16 cellular contexts compared by ENCODE assay signal in the genomic region with DNA sequence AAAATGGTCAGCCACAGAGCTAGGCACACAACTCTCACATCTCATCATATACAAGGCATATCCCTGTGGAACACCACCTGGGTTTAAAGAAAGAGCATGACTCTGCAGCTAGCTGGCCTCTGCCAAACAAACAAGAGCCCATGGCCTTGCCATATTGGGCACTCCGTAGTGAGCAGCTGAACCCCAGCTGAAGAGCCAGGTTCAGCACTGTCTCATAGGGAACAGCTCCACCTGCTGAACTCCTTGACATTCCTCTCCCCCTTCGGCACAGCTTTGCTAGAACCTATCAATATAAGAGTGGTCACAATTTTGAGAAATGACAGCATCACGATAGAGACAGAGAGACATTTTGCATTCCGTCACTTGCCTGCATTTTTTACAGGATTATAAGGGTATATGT. TPM values are rescaled to one million over a fixed set of nuclear protein-coding genes. Genes with fewer than 3 reads are reported as not detected.
A peak's percentile ranks its signal among the peaks of the same experiment; 100 is the strongest.
DNase-seq lines count a peak whose midpoint lies in the region; ATAC-seq and TF ChIP-seq lines count a peak whose summit lies in the region.
"Had no signal": no experiment of that assay in that cellular context is flagged by ENCODE, and none has a peak within 500 bp of the region (broad histone marks: within the 10 kb centered on the region; RNA-seq: fewer than 3 reads in every experiment).

No MANE protein-coding gene starts in this region.

- BruUV-seq in A673 (replicated peaks; lab: Mats Ljungman, UMichigan): no TSS peak

- TF ChIP-seq RAD21 in liver (IDR thresholded peaks at IDR 0.05): peak; percentile 72 to 79

- no peak overlapping the region for H3K4me3 ChIP-seq in A673 (ENCODE audit: low read depth, low read length, poor library complexity, severe bottlenecking)
- no peak overlapping the region for H3K4me3 ChIP-seq in liver (ENCODE audit: low read depth in 1 of 3, low read length in 3 of 3)
- no peak overlapping the region for H3K4me3 ChIP-seq in body of pancreas
- H3K4me3 ChIP-seq: psoas muscle, SK-N-MC had no signal

- ATAC-seq in WTC11 (peak; percentile 90), GM18868 (IDR thresholded peaks at IDR 0.05; ENCODE audit: unreplicated experiment) (no peak), GM21447 (IDR thresholded peaks at IDR 0.05; ENCODE audit: unreplicated experiment) (no peak), body of pancreas (no peak)
- ATAC-seq: psoas muscle had no signal

- H3K9me3 ChIP-seq in A673 (ENCODE audit: low read depth, low read length, poor library complexity, severe bottlenecking) (no peaks in the 10 kb centered on the region), liver (ENCODE audit: control insufficient read depth in 4 of 4, low read length in 3 of 4) (no peaks in the 10 kb centered on the region), body of pancreas (no peaks in the 10 kb centered on the region)
- H3K9me3 ChIP-seq: psoas muscle had no signal

- no peak overlapping the region for H3K4me3 Mint-ChIP-seq in WTC11

- H3K27ac ChIP-seq in A673 (ENCODE audit: low read depth, low read length, poor library complexity, severe bottlenecking) (no peak overlapping the region), liver (ENCODE audit: low read depth in 1 of 2, low read length in 2 of 2) (no peak overlapping the region), body of pancreas (no peak overlapping the region)
- H3K27ac ChIP-seq: epithelial cell of prostate, psoas muscle, SK-N-MC had no signal

- H3K36me3 Mint-ChIP-seq in WTC11: no peaks in the 10 kb centered on the region

- POLR2A ChIA-PET in A673 (lab: Charles Lee; ENCODE audit: low non-redundant PET) (no interaction called here), WTC11 (lab: Charles Lee) (no interaction called here)

- H3K36me3 ChIP-seq in A673 (ENCODE audit: insufficient read depth, low read length, poor library complexity, severe bottlenecking) (no peaks in the 10 kb centered on the region), liver (ENCODE audit: control insufficient read depth in 4 of 4, insufficient read depth in 3 of 4, low read depth in 1 of 4, low read length in 3 of 4) (no peaks in the 10 kb centered on the region), body of pancreas (replicated peaks in 1 of 2; ENCODE audit: insufficient read depth in 1 of 2, low read depth in 2 of 2) (no peaks in the 10 kb centered on the region)

- H3K9ac ChIP-seq in liver (ENCODE audit: low read depth in 1 of 2, low read length in 2 of 2): no peak overlapping the region

- WGBS in liver: 36% methylated on average over 4 of the region's 4 CpGs
- WGBS in body of pancreas, 2 donors: 29 to 33% methylated on average over 4 of the region's 4 CpGs

- H3K27ac Mint-ChIP-seq in WTC11: no peak overlapping the region

- TF ChIP-seq CTCF in A673 (conservative IDR thresholded peaks at IDR 0.05; ENCODE audit: low read depth, low read length): peak; percentile 34
- TF ChIP-seq CTCF in WTC11 (IDR thresholded peaks at IDR 0.05): no peak
- peak; percentile 27 for TF ChIP-seq CTCF in liver (IDR thresholded peaks at IDR 0.05; ENCODE audit: low read depth, low read length, missing input control)
- peak in 2 of 7 experiments; percentile 9 to 17 for TF ChIP-seq CTCF in body of pancreas (IDR thresholded peaks at IDR 0.05)

- peaks cover 9% of the 10 kb centered on the region for H3K4me1 Mint-ChIP-seq in WTC11

- no peak for TF ChIP-seq POLR2A in body of pancreas (IDR thresholded peaks at IDR 0.05)

- peaks cover 3% of the 10 kb centered on the region; the same call in 1 of the 2 replicates for H3K9me3 Mint-ChIP-seq in WTC11

- intact Hi-C loops in A673 (cut with micrococcal nuclease; ENCODE audit: unreplicated experiment) (loop anchor here (5.0 kb wide), 1 partner anchor 347 kb away; no protein-coding TSS in a partner anchor), body of pancreas (cut with DNase I) (no loop called here)

- H3K27me3 Mint-ChIP-seq in WTC11 (ENCODE audit: low read depth): no peaks in the 10 kb centered on the region

- no peaks in the 10 kb centered on the region for H3K27me3 ChIP-seq in A673 (replicated peaks; ENCODE audit: insufficient read depth, low read depth, low read length, poor library complexity)
- no peaks in the 10 kb centered on the region for H3K27me3 ChIP-seq in liver (ENCODE audit: control insufficient read depth in 4 of 4, insufficient read depth in 4 of 4, low read length in 3 of 4)
- H3K27me3 ChIP-seq in body of pancreas: no peaks in the 10 kb centered on the region

- CTCF ChIA-PET in A673 (lab: Charles Lee) (interaction anchor here (0.6 kb wide), 1 partner anchor 474 kb away, joined by 4 read pairs; no protein-coding TSS in a partner anchor), WTC11 (lab: Charles Lee) (interaction anchor here (1.0 kb wide), 1 partner anchor 439 kb away, joined by 5 read pairs; no protein-coding TSS in a partner anchor)

- DNase-seq in A673 (ENCODE audit: low spot score) (peak; percentile 30), HT-29 (ENCODE audit: low spot score) (peak; percentile 11), WTC11 (ENCODE audit: low spot score) (peak; percentile 42), NCI-H2196 (lab: John Stamatoyannopoulos, UW; ENCODE audit: unreplicated experiment) (no peak), body of pancreas (no peak)
- DNase-seq: activated effector memory CD4-positive, alpha-beta T cell treated with Interleukin-2 at 50 U/mL for 16 hours; IMR-90; NCI-H2171 treated with DMSO at 0.1 percent for 48 hours; psoas muscle; substantia nigra had no signal

- H3K4me1 ChIP-seq in A673 (ENCODE audit: insufficient read depth, low read length, poor library complexity, severe bottlenecking): no peaks in the 10 kb centered on the region
- H3K4me1 ChIP-seq in liver (ENCODE audit: control insufficient read depth in 4 of 4, insufficient read depth in 4 of 4, low read length in 3 of 4): no peaks in the 10 kb centered on the region
- no peaks in the 10 kb centered on the region for H3K4me1 ChIP-seq in body of pancreas
- H3K4me1 ChIP-seq: psoas muscle had no signal

TF ChIP-seq in WTC11, 78 proteins besides CTCF, POLR2A, EP300 and RAD21:
- TF ChIP-seq, protein P1, sequence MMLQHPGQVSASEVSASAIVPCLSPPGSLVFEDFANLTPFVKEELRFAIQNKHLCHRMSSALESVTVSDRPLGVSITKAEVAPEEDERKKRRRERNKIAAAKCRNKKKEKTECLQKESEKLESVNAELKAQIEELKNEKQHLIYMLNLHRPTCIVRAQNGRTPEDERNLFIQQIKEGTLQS (CRISPR knock-in tag; conservative IDR thresholded peaks at IDR 0.05): no peak

TF ChIP-seq in liver, 16 proteins besides CTCF, POLR2A, EP300 and RAD21:
- TF ChIP-seq, protein P1 (IDR thresholded peaks at IDR 0.05): no peak
- TF ChIP-seq, protein P2, sequence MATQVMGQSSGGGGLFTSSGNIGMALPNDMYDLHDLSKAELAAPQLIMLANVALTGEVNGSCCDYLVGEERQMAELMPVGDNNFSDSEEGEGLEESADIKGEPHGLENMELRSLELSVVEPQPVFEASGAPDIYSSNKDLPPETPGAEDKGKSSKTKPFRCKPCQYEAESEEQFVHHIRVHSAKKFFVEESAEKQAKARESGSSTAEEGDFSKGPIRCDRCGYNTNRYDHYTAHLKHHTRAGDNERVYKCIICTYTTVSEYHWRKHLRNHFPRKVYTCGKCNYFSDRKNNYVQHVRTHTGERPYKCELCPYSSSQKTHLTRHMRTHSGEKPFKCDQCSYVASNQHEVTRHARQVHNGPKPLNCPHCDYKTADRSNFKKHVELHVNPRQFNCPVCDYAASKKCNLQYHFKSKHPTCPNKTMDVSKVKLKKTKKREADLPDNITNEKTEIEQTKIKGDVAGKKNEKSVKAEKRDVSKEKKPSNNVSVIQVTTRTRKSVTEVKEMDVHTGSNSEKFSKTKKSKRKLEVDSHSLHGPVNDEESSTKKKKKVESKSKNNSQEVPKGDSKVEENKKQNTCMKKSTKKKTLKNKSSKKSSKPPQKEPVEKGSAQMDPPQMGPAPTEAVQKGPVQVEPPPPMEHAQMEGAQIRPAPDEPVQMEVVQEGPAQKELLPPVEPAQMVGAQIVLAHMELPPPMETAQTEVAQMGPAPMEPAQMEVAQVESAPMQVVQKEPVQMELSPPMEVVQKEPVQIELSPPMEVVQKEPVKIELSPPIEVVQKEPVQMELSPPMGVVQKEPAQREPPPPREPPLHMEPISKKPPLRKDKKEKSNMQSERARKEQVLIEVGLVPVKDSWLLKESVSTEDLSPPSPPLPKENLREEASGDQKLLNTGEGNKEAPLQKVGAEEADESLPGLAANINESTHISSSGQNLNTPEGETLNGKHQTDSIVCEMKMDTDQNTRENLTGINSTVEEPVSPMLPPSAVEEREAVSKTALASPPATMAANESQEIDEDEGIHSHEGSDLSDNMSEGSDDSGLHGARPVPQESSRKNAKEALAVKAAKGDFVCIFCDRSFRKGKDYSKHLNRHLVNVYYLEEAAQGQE (IDR thresholded peaks at IDR 0.05): peak; percentile 83
- TF ChIP-seq, protein P3, sequence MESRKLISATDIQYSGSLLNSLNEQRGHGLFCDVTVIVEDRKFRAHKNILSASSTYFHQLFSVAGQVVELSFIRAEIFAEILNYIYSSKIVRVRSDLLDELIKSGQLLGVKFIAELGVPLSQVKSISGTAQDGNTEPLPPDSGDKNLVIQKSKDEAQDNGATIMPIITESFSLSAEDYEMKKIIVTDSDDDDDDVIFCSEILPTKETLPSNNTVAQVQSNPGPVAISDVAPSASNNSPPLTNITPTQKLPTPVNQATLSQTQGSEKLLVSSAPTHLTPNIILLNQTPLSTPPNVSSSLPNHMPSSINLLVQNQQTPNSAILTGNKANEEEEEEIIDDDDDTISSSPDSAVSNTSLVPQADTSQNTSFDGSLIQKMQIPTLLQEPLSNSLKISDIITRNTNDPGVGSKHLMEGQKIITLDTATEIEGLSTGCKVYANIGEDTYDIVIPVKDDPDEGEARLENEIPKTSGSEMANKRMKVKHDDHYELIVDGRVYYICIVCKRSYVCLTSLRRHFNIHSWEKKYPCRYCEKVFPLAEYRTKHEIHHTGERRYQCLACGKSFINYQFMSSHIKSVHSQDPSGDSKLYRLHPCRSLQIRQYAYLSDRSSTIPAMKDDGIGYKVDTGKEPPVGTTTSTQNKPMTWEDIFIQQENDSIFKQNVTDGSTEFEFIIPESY (IDR thresholded peaks at IDR 0.05): no peak
- TF ChIP-seq JUND (IDR thresholded peaks at IDR 0.05): no peak

RNA-seq across cellular contexts. Expression of a gene that starts 20.0 kb away (rescaled TPM):
- total RNA-seq in A673 (2021): 0.34 and 0.50 TPM in 2 replicates
- total RNA-seq in HT-29 (2014; rRNA removed; shearing (Covaris generic)): not detected in 2 replicates
- total RNA-seq in WTC11 (2021): 3.3 to 3.8 TPM (median 3.5 TPM) in 3 replicates
- total RNA-seq in liver: under 1 TPM; 0.08 to 0.09 TPM
- under 1 TPM in 1 of 2 donors, not detected in 1; 0.21 TPM for polyA plus RNA-seq in liver
- total RNA-seq in body of pancreas: 1 to 10 TPM; 1.3 to 6.0 TPM
- total RNA-seq: activated CD8-positive, alpha-beta memory T cell treated with anti-CD3 and anti-CD28 coated beads for 36 hours had no signal
- polyA plus RNA-seq: IMR-90 had no signal

Comparison
In these comparisons a context has a peak if more than half of its experiments do, and no peak if none do; other contexts are left out.
1. DNase-seq: peak in A673 (single experiment), HT-29 (single experiment) and WTC11 (single experiment); none in NCI-H2196 (single experiment) and body of pancreas (0 of 4).